ENCODE assay signal across 8 cellular contexts in genomic region chr12:6167327-6168280, GRCh38. TPM values are rescaled to one million over a fixed set of nuclear protein-coding genes. Genes with fewer than 3 reads are reported as not detected.
A peak's percentile ranks its signal among the peaks of the same experiment; 100 is the strongest.
DNase-seq lines count a peak whose midpoint lies in the region; ATAC-seq and TF ChIP-seq lines count a peak whose summit lies in the region.

No MANE protein-coding gene starts in this region.

- peak overlapping the region; percentile 36 for H3K4me3 Mint-ChIP-seq in Calu3 (ENCODE audit: low read depth, unreplicated experiment)
- H3K4me3 Mint-ChIP-seq in activated CD8-positive, alpha-beta memory T cell treated with anti-CD3 and anti-CD28 coated beads, Interleukin-2, amount 10 ng/mL, durations not matched to agents 7 days and 5 days: no peak overlapping the region

- H3K27me3 Mint-ChIP-seq in Calu3 (ENCODE audit: unreplicated experiment): no peaks in the 10 kb centered on the region
- H3K27me3 Mint-ChIP-seq in activated CD8-positive, alpha-beta memory T cell treated with anti-CD3 and anti-CD28 coated beads, Interleukin-2, amount 10 ng/mL, durations not matched to agents 7 days and 5 days: peaks cover 12% of the 10 kb centered on the region

- peak overlapping the region; percentile 84 for H3K27ac Mint-ChIP-seq in Calu3 (ENCODE audit: unreplicated experiment)
- H3K27ac Mint-ChIP-seq in activated CD8-positive, alpha-beta memory T cell treated with anti-CD3 and anti-CD28 coated beads, Interleukin-2, amount 10 ng/mL, durations not matched to agents 7 days and 5 days: peak overlapping the region; percentile 78

- peak; percentile 69 for ATAC-seq in GM21717 (IDR thresholded peaks at IDR 0.05; ENCODE audit: unreplicated experiment)
- peak; percentile 91 for ATAC-seq in activated CD8-positive, alpha-beta memory T cell treated with anti-CD3 and anti-CD28 coated beads, Interleukin-2, amount 10 ng/mL, durations not matched to agents 7 days and 5 days

- peaks cover 20% of the 10 kb centered on the region for H3K4me1 Mint-ChIP-seq in Calu3 (ENCODE audit: low read depth, unreplicated experiment)
- H3K4me1 Mint-ChIP-seq in activated CD8-positive, alpha-beta memory T cell treated with anti-CD3 and anti-CD28 coated beads, Interleukin-2, amount 10 ng/mL, durations not matched to agents 7 days and 5 days: peaks cover 23% of the 10 kb centered on the region

- H3K9me3 ChIP-seq in uterus (no peaks in the 10 kb centered on the region), BE2C (no peaks in the 10 kb centered on the region)

- no peaks in the 10 kb centered on the region for H3K9me3 Mint-ChIP-seq in Calu3 (ENCODE audit: low read depth, unreplicated experiment)
- H3K9me3 Mint-ChIP-seq in activated CD8-positive, alpha-beta memory T cell treated with anti-CD3 and anti-CD28 coated beads, Interleukin-2, amount 10 ng/mL, durations not matched to agents 7 days and 5 days (ENCODE audit: low read depth): no peaks in the 10 kb centered on the region

- H3K4me3 ChIP-seq in uterus (no peak overlapping the region), BE2C (ENCODE audit: low read depth, low read length) (no peak overlapping the region)

- H3K27me3 ChIP-seq in uterus (no peaks in the 10 kb centered on the region), BE2C (no peaks in the 10 kb centered on the region)

- DNase-seq in Calu3 (peak; percentile 66), LoVo (ENCODE audit: low spot score) (peak; percentile 86), fibroblast of gingiva (ENCODE audit: low read depth) (peak; percentile 91), posterior vena cava (ENCODE audit: low spot score) (peak; percentile 91), uterus (peak; percentile 38 to 62), BE2C (no peak)
- DNase-seq in activated CD8-positive, alpha-beta memory T cell treated with anti-CD3 and anti-CD28 coated beads, Interleukin-2, amount 10 ng/mL, durations not matched to agents 7 days and 5 days: peak; percentile 79

- CTCF ChIA-PET in Calu3 (lab: Charles Lee): interaction anchor here (0.6 to 1.7 kb wide), 3 partner anchors 28 to 75 kb away, joined by 4 to 8 read pairs (median 5); no protein-coding TSS in a partner anchor
- CTCF ChIA-PET in activated CD8-positive, alpha-beta memory T cell treated with anti-CD3 and anti-CD28 coated beads, Interleukin-2, amount 10 ng/mL, durations not matched to agents 7 days and 5 days (lab: Charles Lee): interaction anchor here (0.6 to 3.6 kb wide), 4 partner anchors 28 to 753 kb away, joined by 3 to 14 read pairs (median 5); no protein-coding TSS in a partner anchor

- peak overlapping the region; percentile 69 to 80 for H3K27ac ChIP-seq in uterus

- no peaks in the 10 kb centered on the region for H3K36me3 ChIP-seq in uterus
- no peaks in the 10 kb centered on the region for H3K36me3 ChIP-seq in BE2C

- no peak for TF ChIP-seq CTCF in Calu3 (IDR thresholded peaks at IDR 0.05; ENCODE audit: unreplicated experiment)
- no peak for TF ChIP-seq CTCF in uterus (IDR thresholded peaks at IDR 0.05)
- no peak for TF ChIP-seq CTCF in BE2C (IDR thresholded peaks at IDR 0.05; ENCODE audit: low read depth, low read length)

- TF ChIP-seq POLR2A in uterus (IDR thresholded peaks at IDR 0.05): no peak

- H3K36me3 Mint-ChIP-seq in Calu3 (ENCODE audit: insufficient read depth, unreplicated experiment): peaks cover 10% of the 10 kb centered on the region
- H3K36me3 Mint-ChIP-seq in activated CD8-positive, alpha-beta memory T cell treated with anti-CD3 and anti-CD28 coated beads, Interleukin-2, amount 10 ng/mL, durations not matched to agents 7 days and 5 days: no peaks in the 10 kb centered on the region

- H3K4me1 ChIP-seq in uterus: no peaks in the 10 kb centered on the region
- no peaks in the 10 kb centered on the region; the same call in 1 of the 2 replicates for H3K4me1 ChIP-seq in BE2C

- BruUV-seq in Calu3 (replicated peaks; lab: Mats Ljungman, UMichigan): no TSS peak

- intact Hi-C loops in Calu3 (cut with micrococcal nuclease; ENCODE audit: unreplicated experiment): no loop called here
- intact Hi-C loops in posterior vena cava (cut with DNase I): no loop called here
- intact Hi-C loops in uterus (cut with DNase I; ENCODE audit: low total_unique reads): no loop called here

RNA-seq across cellular contexts. Expression of gene CD9, which starts 32.6 kb away (rescaled TPM):
- total RNA-seq in Calu3 (2022) (124 and 128 TPM in 2 replicates), posterior vena cava (100 to 1,000 TPM; 248 to 281 TPM), uterus (100 to 1,000 TPM; 161 to 275 (median 207) TPM)
- total RNA-seq in activated CD8-positive, alpha-beta memory T cell treated with anti-CD3 and anti-CD28 coated beads, Interleukin-2, amount 10 ng/mL, durations not matched to agents 7 days and 5 days: 10 to 100 TPM in 1 of 2 experiments, 1 to 10 TPM in 1; 3.8 to 20.4 TPM
- 26.6 TPM for polyA plus RNA-seq in BE2C (2012; ENCODE audit: insufficient read depth, insufficient read length, low read depth)

RNA-seq across cellular contexts. Expression of gene VWF, which starts 43.1 kb away (rescaled TPM):
- total RNA-seq in Calu3 (2022) (not detected in 2 replicates), posterior vena cava (100 to 1,000 TPM; 366 to 375 TPM), uterus (100 to 1,000 TPM; 122 to 949 (median 380) TPM)
- total RNA-seq in activated CD8-positive, alpha-beta memory T cell treated with anti-CD3 and anti-CD28 coated beads, Interleukin-2, amount 10 ng/mL, durations not matched to agents 7 days and 5 days: under 1 TPM in 1 of 2 experiments, not detected in 1; 0.02 TPM
- polyA plus RNA-seq in BE2C (2012; ENCODE audit: insufficient read depth, insufficient read length, low read depth): not detected

Comparison
In these comparisons a context has a peak if more than half of its experiments do, and no peak if none do; other contexts are left out.
1. RNA of gene VWF, which starts 43.1 kb away (total RNA-seq): 122 to 949 TPM in uterus and 366 to 375 TPM in posterior vena cava; not detected in Calu3 and 0.02 TPM in activated CD8-positive, alpha-beta memory T cell treated with anti-CD3 and anti-CD28 coated beads, Interleukin-2, amount 10 ng/mL, durations not matched to agents 7 days and 5 days; every median in the first group is over 100 times any median in the second.